ENCODE assay signal across 1 cellular context in the genomic region with DNA sequence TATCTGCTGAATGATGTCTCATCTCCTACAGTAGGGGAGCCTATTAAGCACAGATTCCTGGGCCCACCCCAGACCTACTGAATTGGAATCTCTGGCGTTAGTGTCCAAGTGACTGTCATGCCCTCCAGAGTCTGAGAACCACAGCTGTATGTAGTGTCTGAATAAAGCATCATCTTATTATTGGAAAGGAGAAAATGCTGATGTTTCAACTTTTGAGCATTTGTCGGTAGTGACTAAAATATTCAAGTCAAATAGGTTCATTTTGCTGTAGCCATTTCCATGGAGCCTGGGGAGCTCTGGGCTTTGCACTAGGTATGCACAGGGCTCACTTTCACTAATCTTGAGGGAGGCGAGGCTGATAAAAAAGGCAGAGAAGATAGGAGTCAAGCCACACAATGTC.
A peak's percentile ranks its signal among the peaks of the same experiment; 100 is the strongest.
TF ChIP-seq lines count a peak whose summit lies in the region.

No MANE protein-coding gene starts in this region.

TF ChIP-seq in A549, 52 proteins besides CTCF, POLR2A, EP300 and RAD21:
- peak; percentile 83 for TF ChIP-seq MAFK (IDR thresholded peaks at IDR 0.05; ENCODE audit: partially characterized antibody)
- TF ChIP-seq ZC3H11A (IDR thresholded peaks at IDR 0.05) = no peak
- no peak for TF ChIP-seq FOXS1 (CRISPR knock-in tag; IDR thresholded peaks at IDR 0.05)
- no peak for TF ChIP-seq KDM5A (IDR thresholded peaks at IDR 0.05)
